1 cellular context compared by ENCODE assay signal in the genomic region with DNA sequence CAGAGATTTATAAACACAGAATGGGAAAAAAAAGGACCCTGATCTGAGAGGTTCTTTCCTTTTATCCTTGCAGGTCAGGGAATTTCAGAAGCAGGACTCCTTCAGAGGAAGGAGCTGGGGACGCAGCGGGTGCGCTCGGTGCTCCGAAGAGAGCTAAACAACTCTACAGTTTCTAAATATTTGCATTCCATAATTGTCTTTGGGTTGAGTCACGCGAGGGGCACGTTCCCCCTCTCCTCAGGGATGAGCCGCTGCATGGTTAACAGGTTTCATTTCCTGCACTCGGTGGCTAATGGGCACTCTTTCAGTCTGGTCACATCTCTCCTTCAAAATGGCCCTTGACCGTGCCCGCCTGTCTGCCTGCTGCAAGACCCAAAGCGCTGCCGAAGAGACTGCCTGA.
A peak's percentile ranks its signal among the peaks of the same experiment; 100 is the strongest.
TF ChIP-seq lines count a peak whose summit lies in the region.

No MANE protein-coding gene starts in this region.

TF ChIP-seq in HepG2, 621 proteins besides CTCF, POLR2A, EP300 and RAD21 (continued from another document):
- TF ChIP-seq SOX13 (IDR thresholded peaks at IDR 0.05) (no peak), SOX13 (CRISPR knock-in tag; conservative IDR thresholded peaks at IDR 0.05 in 1 of 2, IDR thresholded peaks at IDR 0.05 in 1 of 2) (peak in 1 of 2 experiments; percentile 59; a peak in 2 of 4 replicates), GATAD2A (CRISPR knock-in tag; IDR thresholded peaks at IDR 0.05) (peak; percentile 24; the same call in 1 of the 2 replicates), ZNF556 (CRISPR knock-in tag; IDR thresholded peaks at IDR 0.05; ENCODE audit: borderline replicate concordance) (no peak), E2F1 (CRISPR knock-in tag; IDR thresholded peaks at IDR 0.05) (no peak), KLF12 (CRISPR knock-in tag; IDR thresholded peaks at IDR 0.05; ENCODE audit: borderline replicate concordance) (no peak), ZNF460 (CRISPR knock-in tag; IDR thresholded peaks at IDR 0.05; ENCODE audit: borderline replicate concordance) (no peak), FOXA3 (CRISPR knock-in tag; IDR thresholded peaks at IDR 0.05) (peak; percentile 28; the same call in 1 of the 2 replicates), FOXP1 (IDR thresholded peaks at IDR 0.05) (no peak), FOXP1 (CRISPR knock-in tag; IDR thresholded peaks at IDR 0.05) (0 out of 2 replicates have a peak, but pooled peaks have one; percentile 8), SOX5 (CRISPR knock-in tag; IDR thresholded peaks at IDR 0.05; ENCODE audit: borderline replicate concordance) (peak; percentile 63; the same call in 1 of the 2 replicates), ZFP82 (CRISPR knock-in tag; IDR thresholded peaks at IDR 0.05; ENCODE audit: borderline replicate concordance) (no peak), ZKSCAN1 (IDR thresholded peaks at IDR 0.05; ENCODE audit: low read length) (no peak), BHLHE40 (IDR thresholded peaks at IDR 0.05; ENCODE audit: low read length) (peak; percentile 89), ZSCAN12 (CRISPR knock-in tag; IDR thresholded peaks at IDR 0.05) (no peak), ZNF781 (CRISPR knock-in tag; IDR thresholded peaks at IDR 0.05; ENCODE audit: borderline replicate concordance, not compliant biosample characterization) (no peak), SOX6 (IDR thresholded peaks at IDR 0.05) (no peak), SOX6 (CRISPR knock-in tag; IDR thresholded peaks at IDR 0.05) (peak; percentile 81)
- TF ChIP-seq, protein P1, sequence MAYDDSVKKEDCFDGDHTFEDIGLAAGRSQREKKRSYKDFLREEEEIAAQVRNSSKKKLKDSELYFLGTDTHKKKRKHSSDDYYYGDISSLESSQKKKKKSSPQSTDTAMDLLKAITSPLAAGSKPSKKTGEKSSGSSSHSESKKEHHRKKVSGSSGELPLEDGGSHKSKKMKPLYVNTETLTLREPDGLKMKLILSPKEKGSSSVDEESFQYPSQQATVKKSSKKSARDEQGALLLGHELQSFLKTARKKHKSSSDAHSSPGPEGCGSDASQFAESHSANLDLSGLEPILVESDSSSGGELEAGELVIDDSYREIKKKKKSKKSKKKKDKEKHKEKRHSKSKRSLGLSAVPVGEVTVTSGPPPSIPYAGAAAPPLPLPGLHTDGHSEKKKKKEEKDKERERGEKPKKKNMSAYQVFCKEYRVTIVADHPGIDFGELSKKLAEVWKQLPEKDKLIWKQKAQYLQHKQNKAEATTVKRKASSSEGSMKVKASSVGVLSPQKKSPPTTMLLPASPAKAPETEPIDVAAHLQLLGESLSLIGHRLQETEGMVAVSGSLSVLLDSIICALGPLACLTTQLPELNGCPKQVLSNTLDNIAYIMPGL (CRISPR knock-in tag; IDR thresholded peaks at IDR 0.05; ENCODE audit: borderline replicate concordance in 1 of 2, low read depth in 1 of 2) = no peak
